1 cellular context compared by ENCODE assay signal in the genomic region with DNA sequence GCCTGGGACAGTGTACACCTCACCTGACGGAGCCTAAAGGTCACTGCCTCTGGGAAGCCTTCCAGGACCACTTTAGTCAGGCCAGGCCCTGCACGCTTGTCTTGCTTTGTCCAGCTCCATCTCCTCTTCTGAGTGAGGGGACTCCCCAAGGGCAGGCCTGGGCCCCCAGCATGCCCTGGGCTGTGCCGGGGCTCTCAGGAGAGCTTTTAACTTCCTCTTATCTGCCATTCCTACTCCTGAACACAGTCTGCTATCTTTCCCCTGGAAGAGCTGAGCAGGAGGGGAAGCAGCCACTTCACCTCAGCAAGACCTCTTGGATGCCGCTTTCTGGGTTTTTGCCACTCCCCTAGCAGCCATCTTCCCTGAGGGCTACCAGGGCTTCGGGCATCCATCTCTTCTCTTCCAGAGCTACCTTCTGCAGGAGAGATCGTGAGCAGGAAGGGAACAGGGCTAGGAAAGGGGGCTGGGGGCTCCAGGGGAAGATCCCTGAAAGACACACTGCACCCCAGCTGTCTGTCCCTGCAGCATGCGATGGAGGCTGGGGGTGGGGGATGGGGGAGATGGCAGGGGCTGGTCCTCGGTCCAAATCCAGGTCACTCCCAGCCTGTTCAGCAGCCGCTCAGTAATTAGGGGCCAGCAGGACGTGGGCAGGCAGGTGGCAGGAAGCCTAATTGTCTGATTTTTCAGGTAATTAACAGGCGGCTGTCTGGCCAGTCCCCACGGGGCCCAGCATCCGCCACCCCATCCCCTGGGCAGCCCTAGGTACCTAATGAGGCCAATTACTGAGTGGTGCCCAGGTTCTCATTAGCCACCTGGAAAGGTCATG.
TF ChIP-seq lines count a peak whose summit lies in the region.

No MANE protein-coding gene starts in this region.

TF ChIP-seq in H1, 55 proteins besides CTCF, POLR2A, EP300 and RAD21:
- TF ChIP-seq RNF2 (IDR thresholded peaks at IDR 0.05; ENCODE audit: borderline replicate concordance, low read depth, low read length, missing control alignments, poor library complexity, severe bottlenecking): no peak
- no peak for TF ChIP-seq SIN3A (conservative IDR thresholded peaks at IDR 0.05 in 1 of 2, IDR thresholded peaks at IDR 0.05 in 1 of 2; ENCODE audit: low read depth in 1 of 2, low read length in 2 of 2)
- TF ChIP-seq TAF1 (IDR thresholded peaks at IDR 0.05; ENCODE audit: low read depth, low read length): no peak
- TF ChIP-seq SIX5 (IDR thresholded peaks at IDR 0.05; ENCODE audit: low read depth, low read length): no peak
- no peak for TF ChIP-seq KDM5A (IDR thresholded peaks at IDR 0.05; ENCODE audit: low read length)
- TF ChIP-seq HDAC6 (IDR thresholded peaks at IDR 0.05; ENCODE audit: low read depth, low read length): no peak
- no peak for TF ChIP-seq SAP30 (IDR thresholded peaks at IDR 0.05; ENCODE audit: insufficient read depth, insufficient replicate concordance, low read length)
- TF ChIP-seq RBBP5 (IDR thresholded peaks at IDR 0.05; ENCODE audit: borderline replicate concordance, low read depth, low read length): no peak
- no peak for TF ChIP-seq SIRT6 (IDR thresholded peaks at IDR 0.05; ENCODE audit: low read length)
- no peak for TF ChIP-seq JUN (IDR thresholded peaks at IDR 0.05; ENCODE audit: low read depth, low read length)
- TF ChIP-seq BACH1 (IDR thresholded peaks at IDR 0.05; ENCODE audit: low read length): no peak
- TF ChIP-seq PHF8 (conservative IDR thresholded peaks at IDR 0.05; ENCODE audit: low read depth, low read length): no peak
- no peak for TF ChIP-seq SP1 (IDR thresholded peaks at IDR 0.05; ENCODE audit: low read depth, low read length)
- no peak for TF ChIP-seq POLR2AphosphoS5 (IDR thresholded peaks at IDR 0.05; ENCODE audit: low read depth, low read length)
- no peak for TF ChIP-seq CREB1 (IDR thresholded peaks at IDR 0.05)
- no peak for TF ChIP-seq NRF1 (IDR thresholded peaks at IDR 0.05; ENCODE audit: low read depth, low read length)
- TF ChIP-seq RXRA (IDR thresholded peaks at IDR 0.05; ENCODE audit: insufficient read depth, low read depth, low read length): no peak
- TF ChIP-seq GTF2F1 (IDR thresholded peaks at IDR 0.05; ENCODE audit: borderline replicate concordance, low read depth, low read length): no peak
- TF ChIP-seq, protein P1, sequence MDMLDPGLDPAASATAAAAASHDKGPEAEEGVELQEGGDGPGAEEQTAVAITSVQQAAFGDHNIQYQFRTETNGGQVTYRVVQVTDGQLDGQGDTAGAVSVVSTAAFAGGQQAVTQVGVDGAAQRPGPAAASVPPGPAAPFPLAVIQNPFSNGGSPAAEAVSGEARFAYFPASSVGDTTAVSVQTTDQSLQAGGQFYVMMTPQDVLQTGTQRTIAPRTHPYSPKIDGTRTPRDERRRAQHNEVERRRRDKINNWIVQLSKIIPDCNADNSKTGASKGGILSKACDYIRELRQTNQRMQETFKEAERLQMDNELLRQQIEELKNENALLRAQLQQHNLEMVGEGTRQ (IDR thresholded peaks at IDR 0.05; ENCODE audit: low read length): no peak
- TF ChIP-seq CBX8 (IDR thresholded peaks at IDR 0.05; ENCODE audit: borderline replicate concordance, low read depth, low read length): no peak
